10 cellular contexts compared by ENCODE assay signal in genomic region chr10:613217-613616, GRCh38.
DNase-seq lines count a peak whose midpoint lies in the region; ATAC-seq and TF ChIP-seq lines count a peak whose summit lies in the region.
"Had no signal": no experiment of that assay in that cellular context is flagged by ENCODE, and none has a peak within 500 bp of the region (broad histone marks: within the 10 kb centered on the region; RNA-seq: fewer than 3 reads in every experiment).

No MANE protein-coding gene starts in this region.

- no peaks in the 10 kb centered on the region for H3K9me3 ChIP-seq in trophoblast cell (ENCODE audit: insufficient read depth, low read depth, low read length)

- no peak overlapping the region for H3K4me3 ChIP-seq in trophoblast cell (ENCODE audit: low read depth, low read length)

- peaks cover 7% of the 10 kb centered on the region for H3K4me1 ChIP-seq in foreskin keratinocyte
- H3K4me1 ChIP-seq in trophoblast cell (ENCODE audit: control insufficient read depth in 1 of 2, insufficient read depth in 2 of 2, low read length in 2 of 2), result peaks cover 37 to 39% of the 10 kb centered on the region in 2 experiments

- no peak overlapping the region for H4K12ac ChIP-seq in trophoblast cell (ENCODE audit: low read depth, low read length)

- H3K27me3 ChIP-seq in foreskin keratinocyte (no peaks in the 10 kb centered on the region), trophoblast cell (ENCODE audit: insufficient read depth, low read length) (no peaks in the 10 kb centered on the region)

- H3K18ac ChIP-seq in trophoblast cell (ENCODE audit: low read length), result no peak overlapping the region

- no peak overlapping the region for H3K23ac ChIP-seq in trophoblast cell (ENCODE audit: low read length)

- no peak overlapping the region for H4K8ac ChIP-seq in trophoblast cell (ENCODE audit: low read depth, low read length)

- peaks cover 8% of the 10 kb centered on the region for H3K79me1 ChIP-seq in trophoblast cell (ENCODE audit: low read length)

- H3K4ac ChIP-seq in trophoblast cell (ENCODE audit: low read depth, low read length), result no peak overlapping the region

- H2BK5ac ChIP-seq in trophoblast cell (ENCODE audit: low read depth, low read length, poor library complexity), result no peak overlapping the region

- H3K4me2 ChIP-seq in trophoblast cell (ENCODE audit: low read length), result peak overlapping the region; percentile 49

- TF ChIP-seq CTCF in foreskin keratinocyte (conservative IDR thresholded peaks at IDR 0.05) (no peak), GM20000 (IDR thresholded peaks at IDR 0.05; ENCODE audit: extremely low read depth, missing control alignments) (no peak)

- H3K27ac ChIP-seq in foreskin keratinocyte, result no peak overlapping the region
- H3K27ac ChIP-seq in trophoblast cell (ENCODE audit: low read depth, low read length), result no peak overlapping the region

- H2AK5ac ChIP-seq in trophoblast cell (ENCODE audit: low read length), result no peak overlapping the region

- H3K14ac ChIP-seq in trophoblast cell (ENCODE audit: low read length), result no peak overlapping the region

- peak; percentile 14 for DNase-seq in DMS153 treated with DMSO at 0.1 percent for 48 hours (lab: John Stamatoyannopoulos, UW; ENCODE audit: unreplicated experiment)
- peak; percentile 69 for DNase-seq in NCI-H345 (lab: John Stamatoyannopoulos, UW)
- peak in 1 of 2 donors; percentile 55 for DNase-seq in foreskin keratinocyte
- DNase-seq in trophoblast cell, result peak; percentile 92 to 99
- no peak for DNase-seq in SW480 (ENCODE audit: low spot score)
- no peak for DNase-seq in GM20000 (ENCODE audit: low spot score)
- DNase-seq in T-helper 9 cell, result no peak
- DNase-seq: activated CD8-positive, alpha-beta memory T cell treated with anti-CD3 and anti-CD28 coated beads, Interleukin-2, amount 50 U/mL, for 48 hours; H9 had no signal

- no CpG with 5 or more reads among the region's 13 CpGs for WGBS in trophoblast cell (ENCODE audit: extremely low coverage, insufficient coverage, insufficient read length)

- no peak overlapping the region for H2BK12ac ChIP-seq in trophoblast cell (ENCODE audit: low read length)

- peaks cover 2% of the 10 kb centered on the region for H3K79me2 ChIP-seq in trophoblast cell (ENCODE audit: control insufficient read depth, insufficient read depth, low read length, poor library complexity)

- no peak overlapping the region for H2AFZ ChIP-seq in trophoblast cell (ENCODE audit: insufficient read depth, low read length, poor library complexity)

- ATAC-seq in foreskin keratinocyte (peak; percentile 16), GM19467 (IDR thresholded peaks at IDR 0.05; ENCODE audit: unreplicated experiment) (no peak)

- no peaks in the 10 kb centered on the region for H3K36me3 ChIP-seq in trophoblast cell (ENCODE audit: control insufficient read depth in 1 of 2, insufficient read depth in 2 of 2, low read length in 2 of 2)

- no peak overlapping the region for H2BK120ac ChIP-seq in trophoblast cell (ENCODE audit: insufficient read depth, low read length, poor library complexity)

- no peak overlapping the region for H3K9ac ChIP-seq in trophoblast cell (ENCODE audit: low read length)

- H4K91ac ChIP-seq in trophoblast cell (ENCODE audit: low read depth, low read length), result no peak overlapping the region

Comparison
In these comparisons a context has a peak if more than half of its experiments do, and no peak if none do; other contexts are left out.
1. DNase-seq: peak in DMS153 treated with DMSO at 0.1 percent for 48 hours (single experiment), NCI-H345 (single experiment) and trophoblast cell (2 of 2); none in SW480 (single experiment), GM20000 (single experiment) and T-helper 9 cell (single experiment).